12 cellular contexts compared by ENCODE assay signal in the genomic region with DNA sequence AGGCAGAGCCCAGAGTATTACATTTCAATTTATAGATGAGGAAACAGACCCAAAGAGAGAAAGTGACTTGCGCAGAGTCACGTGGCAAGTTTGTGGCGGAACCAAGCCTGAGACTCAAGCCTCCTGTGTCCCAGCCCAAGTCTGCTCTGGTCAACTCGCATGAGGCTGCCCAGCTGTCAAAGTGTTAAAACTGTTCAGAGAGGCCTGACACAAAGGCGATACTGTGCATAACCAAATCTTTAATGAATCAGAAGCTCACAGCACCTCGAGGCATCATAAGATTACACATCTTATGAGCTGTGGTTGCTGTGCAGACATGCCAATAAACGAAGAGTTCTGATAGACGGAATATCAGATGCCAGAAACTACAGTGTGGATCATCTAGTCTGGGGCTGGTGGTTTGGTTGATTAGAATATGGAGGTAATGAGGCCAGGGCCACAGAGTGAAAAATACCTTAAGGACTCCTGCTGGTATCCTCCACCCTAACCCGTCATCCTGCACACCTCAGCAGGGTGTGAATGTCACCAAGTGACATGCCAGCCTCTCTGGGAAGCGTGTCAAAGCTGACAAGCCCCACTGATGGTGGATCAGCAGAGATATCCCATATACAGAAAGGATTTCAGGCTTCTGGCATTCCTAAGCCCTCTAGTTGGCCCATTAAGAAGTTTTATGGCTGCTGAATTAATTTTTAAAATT. TPM values are rescaled to one million over a fixed set of nuclear protein-coding genes. Genes with fewer than 3 reads are reported as not detected.
"Had no signal": no experiment of that assay in that cellular context is flagged by ENCODE, and none has a peak within 500 bp of the region (broad histone marks: within the 10 kb centered on the region; RNA-seq: fewer than 3 reads in every experiment).

No MANE protein-coding gene starts in this region.

- H3K27ac ChIP-seq: ovary had no signal

- DNase-seq: activated CD4-positive, alpha-beta memory T cell treated with anti-CD3 and anti-CD28 coated beads for 36 hours; activated gamma-delta T cell treated with Interleukin-2 at 50 U/mL for 16 hours; activated naive CD8-positive, alpha-beta T cell treated with anti-CD3 and anti-CD28 coated beads for 36 hours; activated T-cell treated with anti-CD3 and anti-CD28 coated beads, Interleukin-2, amount 50 U/mL, for 48 hours; anterior cingulate cortex; mesenchymal stem cell; nephron progenitor cell; ovary; small intestine; T-helper 9 cell had no signal

- H3K27me3 ChIP-seq: ovary had no signal

- H3K36me3 ChIP-seq: ovary had no signal

- H3K9me3 ChIP-seq: ovary had no signal

- ATAC-seq: stimulated activated memory B cell treated with anti-CD40 and anti-IgM and Interleukin-4, amounts not matched to agents 10 μg/mL and 1 μg/mL and 100 μg/mL, for 72 hours had no signal

- H3K4me3 ChIP-seq: ovary had no signal

RNA-seq across cellular contexts. Expression of gene TNNT2, which starts 42.2 kb away (rescaled TPM):
- total RNA-seq: activated CD4-positive, alpha-beta memory T cell treated with anti-CD3 and anti-CD28 coated beads for 36 hours; activated naive CD8-positive, alpha-beta T cell treated with anti-CD3 and anti-CD28 coated beads for 36 hours; subcutaneous adipose tissue had no signal

RNA-seq across cellular contexts. Expression of gene PKP1, which starts 52.0 kb away (rescaled TPM):
- total RNA-seq: activated CD4-positive, alpha-beta memory T cell treated with anti-CD3 and anti-CD28 coated beads for 36 hours had no signal
